Comparison of ENCODE assay signal across 34 cellular contexts in the genomic region with DNA sequence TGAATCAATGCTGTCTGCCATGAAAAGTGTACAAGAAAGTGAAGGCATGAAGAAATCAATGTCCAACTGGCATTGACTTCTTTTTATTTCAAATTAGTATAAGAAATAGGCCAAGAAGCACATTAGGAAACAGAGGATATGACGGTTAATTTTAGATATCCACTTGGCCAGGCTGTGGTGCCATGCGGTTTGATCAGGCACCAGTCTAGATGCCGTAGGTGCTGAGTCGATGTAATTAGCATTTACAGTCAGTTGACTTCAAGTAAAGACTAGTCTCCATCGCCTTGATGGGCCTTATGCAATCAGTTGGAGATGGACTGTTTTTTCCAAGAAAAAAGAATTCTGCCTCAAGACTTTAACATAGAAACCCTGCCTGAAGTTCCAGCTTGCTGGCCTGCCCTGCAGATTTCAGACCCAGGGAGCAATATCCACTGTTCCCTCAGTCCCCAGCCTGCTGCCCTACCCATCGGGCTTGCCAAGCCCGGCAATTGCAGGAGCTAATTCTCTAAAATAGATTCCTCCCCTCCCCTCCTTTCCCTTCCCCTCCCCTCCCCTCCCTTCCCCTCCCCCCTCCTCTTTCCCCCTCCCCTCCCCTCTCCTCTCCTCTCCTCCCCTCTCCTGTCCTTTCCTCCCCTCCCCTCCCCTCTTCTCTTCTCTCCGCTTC.
"Had no signal": no experiment of that assay in that cellular context is flagged by ENCODE, and none has a peak within 500 bp of the region (broad histone marks: within the 10 kb centered on the region; RNA-seq: fewer than 3 reads in every experiment).

No MANE protein-coding gene starts in this region.

- H3K36me3 Mint-ChIP-seq: activated naive CD4-positive, alpha-beta T cell treated with anti-CD3 and anti-CD28 coated beads, Interleukin-2, amount 10 ng/mL, durations not matched to agents 7 days and 5 days; activated naive CD8-positive, alpha-beta T cell treated with anti-CD3 and anti-CD28 coated beads, Interleukin-2, amount 10 ng/mL, durations not matched to agents 7 days and 5 days; brain had no signal

- H3K4me1 Mint-ChIP-seq: activated B cell treated with CpG ODN at 0.5 μM for 24 hours; activated CD4-positive, alpha-beta memory T cell treated with anti-CD3 and anti-CD28 coated beads, Interleukin-2, amount 10 ng/mL, durations not matched to agents 7 days and 5 days; activated CD4-positive, alpha-beta T cell treated with anti-CD3 and anti-CD28 coated beads for 36 hours; activated CD4-positive, alpha-beta T cell treated with anti-CD3 and anti-CD28 coated beads, Interleukin-2, amount 10 ng/mL, durations not matched to agents 7 days and 5 days; activated CD8-positive, alpha-beta memory T cell treated with anti-CD3 and anti-CD28 coated beads, Interleukin-2, amount 10 ng/mL, durations not matched to agents 7 days and 5 days; activated naive CD4-positive, alpha-beta T cell treated with anti-CD3 and anti-CD28 coated beads, Interleukin-2, amount 10 ng/mL, durations not matched to agents 7 days and 5 days; activated naive CD4-positive, alpha-beta T cell treated with anti-CD3 and anti-CD28 coated beads, Interleukin-2, amount 50 U/mL, for 24 hours; activated naive CD8-positive, alpha-beta T cell treated with anti-CD3 and anti-CD28 coated beads, Interleukin-2, amount 10 ng/mL, durations not matched to agents 7 days and 5 days; activated naive CD8-positive, alpha-beta T cell treated with anti-CD3 and anti-CD28 coated beads, Interleukin-2, amount 50 U/mL, for 24 hours; central memory CD8-positive, alpha-beta T cell had no signal

- ATAC-seq: activated CD4-positive, alpha-beta T cell treated with anti-CD3 and anti-CD28 coated beads for 36 hours; activated CD4-positive, CD25-positive, alpha-beta regulatory T cell treated with anti-CD3 and anti-CD28 coated beads, Interleukin-2, amount 50 U/mL, for 24 hours; activated CD8-positive, alpha-beta memory T cell treated with anti-CD3 and anti-CD28 coated beads, Interleukin-2, amount 10 ng/mL, durations not matched to agents 7 days and 5 days; activated CD8-positive, alpha-beta T cell treated with anti-CD3 and anti-CD28 coated beads, Interleukin-2, amount 10 ng/mL, durations not matched to agents 7 days and 5 days; activated naive CD8-positive, alpha-beta T cell treated with anti-CD3 and anti-CD28 coated beads, Interleukin-2, amount 50 U/mL, for 24 hours had no signal

- H3K27me3 Mint-ChIP-seq: activated CD4-positive, alpha-beta memory T cell treated with anti-CD3 and anti-CD28 coated beads, Interleukin-2, amount 10 ng/mL, durations not matched to agents 7 days and 5 days; activated CD4-positive, alpha-beta T cell treated with anti-CD3 and anti-CD28 coated beads for 36 hours; activated CD4-positive, alpha-beta T cell treated with anti-CD3 and anti-CD28 coated beads, Interleukin-2, amount 10 ng/mL, durations not matched to agents 7 days and 5 days; activated CD8-positive, alpha-beta memory T cell treated with anti-CD3 and anti-CD28 coated beads, Interleukin-2, amount 10 ng/mL, durations not matched to agents 7 days and 5 days; activated naive CD4-positive, alpha-beta T cell treated with anti-CD3 and anti-CD28 coated beads, Interleukin-2, amount 10 ng/mL, durations not matched to agents 7 days and 5 days; activated naive CD4-positive, alpha-beta T cell treated with anti-CD3 and anti-CD28 coated beads, Interleukin-2, amount 50 U/mL, for 24 hours; activated naive CD8-positive, alpha-beta T cell; activated naive CD8-positive, alpha-beta T cell treated with anti-CD3 and anti-CD28 coated beads, Interleukin-2, amount 10 ng/mL, durations not matched to agents 7 days and 5 days; activated naive CD8-positive, alpha-beta T cell treated with anti-CD3 and anti-CD28 coated beads, Interleukin-2, amount 50 U/mL, for 24 hours; activated T-cell treated with anti-CD3 and anti-CD28 coated beads, Interleukin-2, amount 50 U/mL, for 24 hours; central memory CD8-positive, alpha-beta T cell had no signal

- DNase-seq: activated B cell treated with CpG ODN at 0.5 μM for 24 hours; activated CD4-positive, alpha-beta memory T cell treated with anti-CD3 and anti-CD28 coated beads, Interleukin-2, amount 10 ng/mL, durations not matched to agents 7 days and 5 days; activated CD4-positive, alpha-beta T cell treated with anti-CD3 and anti-CD28 coated beads for 1 hour; activated CD4-positive, alpha-beta T cell treated with anti-CD3 and anti-CD28 coated beads for 36 hours; activated CD4-positive, alpha-beta T cell treated with anti-CD3 and anti-CD28 coated beads for 48 hours; activated CD4-positive, alpha-beta T cell treated with anti-CD3 and anti-CD28 coated beads, Interleukin-2, amount 10 ng/mL, durations not matched to agents 7 days and 5 days; activated CD4-positive, alpha-beta T cell treated with anti-CD3 and anti-CD28 coated beads, Interleukin-2, amount 50 U/mL, for 48 hours; activated CD8-positive, alpha-beta memory T cell treated with anti-CD3 and anti-CD28 coated beads for 24 hours; activated CD8-positive, alpha-beta memory T cell treated with anti-CD3 and anti-CD28 coated beads, Interleukin-2, amount 10 ng/mL, durations not matched to agents 7 days and 5 days; activated CD8-positive, alpha-beta memory T cell treated with anti-CD3 and anti-CD28 coated beads, Interleukin-2, amount 50 U/mL, for 48 hours; activated CD8-positive, alpha-beta T cell treated with anti-CD3 and anti-CD28 coated beads, Interleukin-2, amount 10 ng/mL, durations not matched to agents 7 days and 5 days; activated effector memory CD4-positive, alpha-beta T cell treated with Interleukin-2 at 50 U/mL for 16 hours; activated gamma-delta T cell; activated naive CD4-positive, alpha-beta T cell treated with anti-CD3 and anti-CD28 coated beads, Interleukin-2, amount 10 ng/mL, durations not matched to agents 7 days and 5 days; activated naive CD4-positive, alpha-beta T cell treated with Interleukin-2 at 50 U/mL for 16 hours; activated naive CD8-positive, alpha-beta T cell treated with anti-CD3 and anti-CD28 coated beads, Interleukin-2, amount 10 ng/mL, durations not matched to agents 7 days and 5 days; activated naive CD8-positive, alpha-beta T cell treated with anti-CD3 and anti-CD28 coated beads, Interleukin-2, amount 50 U/mL, for 24 hours; activated T-cell treated with anti-CD3 and anti-CD28 coated beads, Interleukin-2, amount 50 U/mL, for 24 hours; activated T-cell treated with anti-CD3 and anti-CD28 coated beads, Interleukin-2, amount 50 U/mL, for 48 hours; amygdala; anterior cingulate cortex; caudate nucleus; cerebellar nuclear complex; T-helper 1 cell; T-helper 2 cell; T-helper 9 cell had no signal

- H3K27ac Mint-ChIP-seq: activated B cell treated with CpG ODN at 0.5 μM for 24 hours; activated CD4-positive, alpha-beta memory T cell treated with anti-CD3 and anti-CD28 coated beads, Interleukin-2, amount 10 ng/mL, durations not matched to agents 7 days and 5 days; activated CD4-positive, alpha-beta T cell treated with anti-CD3 and anti-CD28 coated beads for 36 hours; activated CD4-positive, alpha-beta T cell treated with anti-CD3 and anti-CD28 coated beads, Interleukin-2, amount 10 ng/mL, durations not matched to agents 7 days and 5 days; activated CD8-positive, alpha-beta memory T cell treated with anti-CD3 and anti-CD28 coated beads, Interleukin-2, amount 10 ng/mL, durations not matched to agents 7 days and 5 days; activated CD8-positive, alpha-beta T cell treated with anti-CD3 and anti-CD28 coated beads, Interleukin-2, amount 10 ng/mL, durations not matched to agents 7 days and 5 days; activated naive CD4-positive, alpha-beta T cell treated with anti-CD3 and anti-CD28 coated beads, Interleukin-2, amount 10 ng/mL, durations not matched to agents 7 days and 5 days; activated naive CD4-positive, alpha-beta T cell treated with anti-CD3 and anti-CD28 coated beads, Interleukin-2, amount 50 U/mL, for 24 hours; activated naive CD8-positive, alpha-beta T cell; activated naive CD8-positive, alpha-beta T cell treated with anti-CD3 and anti-CD28 coated beads, Interleukin-2, amount 10 ng/mL, durations not matched to agents 7 days and 5 days; activated naive CD8-positive, alpha-beta T cell treated with anti-CD3 and anti-CD28 coated beads, Interleukin-2, amount 50 U/mL, for 24 hours; activated T-cell treated with anti-CD3 and anti-CD28 coated beads, Interleukin-2, amount 50 U/mL, for 24 hours; activated T-helper 2 cell treated with anti-CD3 and anti-CD28 coated beads, Interferon-gamma antibody, Interleukin-2, Interleukin-4, amounts not matched to agents 10 μg/mL and 5 μg/mL and 100 μg/mL, durations not matched to agents 14 hours and 24 hours and 36 hours; T-helper 1 cell treated with Interleukin-12 subunit alpha and Interleukin-12 subunit beta and Interleukin-4 antibody, amounts not matched to agents 30 μg/mL and 1 μg/mL, for 36 hours; T-helper 2 cell treated with Interferon-gamma antibody and Interleukin-4, amounts not matched to agents 5 μg/mL and 100 μg/mL, for 36 hours had no signal

- H3K4me3 Mint-ChIP-seq: activated B cell treated with CpG ODN at 0.5 μM for 24 hours; activated CD4-positive, alpha-beta memory T cell treated with anti-CD3 and anti-CD28 coated beads, Interleukin-2, amount 10 ng/mL, durations not matched to agents 7 days and 5 days; activated CD4-positive, alpha-beta T cell treated with anti-CD3 and anti-CD28 coated beads for 36 hours; activated CD4-positive, alpha-beta T cell treated with anti-CD3 and anti-CD28 coated beads, Interleukin-2, amount 10 ng/mL, durations not matched to agents 7 days and 5 days; activated CD8-positive, alpha-beta memory T cell treated with anti-CD3 and anti-CD28 coated beads, Interleukin-2, amount 10 ng/mL, durations not matched to agents 7 days and 5 days; activated CD8-positive, alpha-beta T cell treated with anti-CD3 and anti-CD28 coated beads, Interleukin-2, amount 10 ng/mL, durations not matched to agents 7 days and 5 days; activated naive CD4-positive, alpha-beta T cell treated with anti-CD3 and anti-CD28 coated beads, Interleukin-2, amount 10 ng/mL, durations not matched to agents 7 days and 5 days; activated naive CD4-positive, alpha-beta T cell treated with anti-CD3 and anti-CD28 coated beads, Interleukin-2, amount 50 U/mL, for 24 hours; activated naive CD8-positive, alpha-beta T cell; activated naive CD8-positive, alpha-beta T cell treated with anti-CD3 and anti-CD28 coated beads, Interleukin-2, amount 10 ng/mL, durations not matched to agents 7 days and 5 days; activated naive CD8-positive, alpha-beta T cell treated with anti-CD3 and anti-CD28 coated beads, Interleukin-2, amount 50 U/mL, for 24 hours; activated T-cell treated with anti-CD3 and anti-CD28 coated beads, Interleukin-2, amount 50 U/mL, for 24 hours; brain; central memory CD8-positive, alpha-beta T cell; T-helper 1 cell treated with Interleukin-12 subunit alpha and Interleukin-12 subunit beta and Interleukin-4 antibody, amounts not matched to agents 30 μg/mL and 1 μg/mL, for 36 hours; T-helper 2 cell treated with Interferon-gamma antibody and Interleukin-4, amounts not matched to agents 5 μg/mL and 100 μg/mL, for 36 hours had no signal
